Comparison of ENCODE assay signal across 19 cellular contexts in the genomic region with DNA sequence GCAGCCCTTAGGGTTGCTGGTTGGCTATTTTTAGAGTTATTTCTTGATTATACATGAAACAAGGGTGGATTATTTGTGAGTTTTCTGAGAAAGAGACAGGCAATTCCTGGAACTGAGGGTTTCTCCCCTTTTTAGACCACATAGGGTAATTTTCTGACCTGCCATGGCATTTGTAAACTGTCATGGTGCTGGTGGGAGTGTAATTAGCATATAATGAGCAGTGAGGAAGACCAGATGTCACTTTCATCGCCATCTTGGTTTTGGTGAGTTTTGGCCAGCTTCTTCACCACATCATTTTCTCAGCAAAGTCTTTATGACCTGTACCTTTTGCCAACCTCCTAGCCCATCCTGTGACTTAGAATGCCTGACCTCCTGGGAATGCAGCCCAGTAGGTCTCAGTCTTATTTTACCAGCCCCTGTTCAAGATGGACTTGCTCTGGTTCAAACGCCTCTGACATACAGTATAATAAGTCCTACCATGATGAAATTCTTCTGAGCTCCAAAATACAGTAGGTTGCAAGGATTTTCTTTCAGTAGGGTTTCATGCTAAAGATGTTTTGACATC.
DNase-seq lines count a peak whose midpoint lies in the region; ATAC-seq, FAIRE-seq and TF ChIP-seq lines count a peak whose summit lies in the region.
"Had no signal": no experiment of that assay in that cellular context is flagged by ENCODE, and none has a peak within 500 bp of the region (broad histone marks: within the 10 kb centered on the region; RNA-seq: fewer than 3 reads in every experiment).

No MANE protein-coding gene starts in this region.

- no peaks in the 10 kb centered on the region for H3K36me3 Mint-ChIP-seq in activated T-cell treated with anti-CD3 and anti-CD28 coated beads, Interleukin-2, amount 50 U/mL, for 24 hours (ENCODE audit: low read depth)
- peaks cover 3% of the 10 kb centered on the region for H3K36me3 Mint-ChIP-seq in activated T-helper 2 cell treated with anti-CD3 and anti-CD28 coated beads, Interferon-gamma antibody, Interleukin-2, Interleukin-4, amounts not matched to agents 10 μg/mL and 5 μg/mL and 100 μg/mL, durations not matched to agents 14 hours and 24 hours and 36 hours (ENCODE audit: low read depth)
- H3K36me3 Mint-ChIP-seq in stimulated activated naive B cell treated with anti-CD40 and anti-IgM and Interleukin-4, amounts not matched to agents 10 μg/mL and 1 μg/mL and 100 μg/mL, for 72 hours, result peaks cover 0 to 4% of the 10 kb centered on the region in 2 donors
- H3K36me3 Mint-ChIP-seq: IgD-negative memory B cell had no signal

- TF ChIP-seq POLR2A in GM12892 (IDR thresholded peaks at IDR 0.05; ENCODE audit: low read depth, low read length), result no peak

- ATAC-seq in stimulated activated naive B cell treated with anti-CD40 and anti-IgM and Interleukin-4, amounts not matched to agents 10 μg/mL and 1 μg/mL and 100 μg/mL, for 72 hours (replicated peaks), result peak; percentile 79
- ATAC-seq: Panc1 had no signal

- H3K4me1 Mint-ChIP-seq in activated T-cell treated with anti-CD3 and anti-CD28 coated beads, Interleukin-2, amount 50 U/mL, for 24 hours (ENCODE audit: low read depth), result peaks cover 27% of the 10 kb centered on the region
- H3K4me1 Mint-ChIP-seq in activated T-helper 2 cell treated with anti-CD3 and anti-CD28 coated beads, Interferon-gamma antibody, Interleukin-2, Interleukin-4, amounts not matched to agents 10 μg/mL and 5 μg/mL and 100 μg/mL, durations not matched to agents 14 hours and 24 hours and 36 hours (ENCODE audit: low read depth), result peaks cover 49% of the 10 kb centered on the region
- peaks cover 7 to 17% of the 10 kb centered on the region in 2 donors for H3K4me1 Mint-ChIP-seq in stimulated activated naive B cell treated with anti-CD40 and anti-IgM and Interleukin-4, amounts not matched to agents 10 μg/mL and 1 μg/mL and 100 μg/mL, for 72 hours
- H3K4me1 Mint-ChIP-seq: IgD-negative memory B cell had no signal

- peak overlapping the region; percentile 55 for H3K27ac Mint-ChIP-seq in activated T-cell treated with anti-CD3 and anti-CD28 coated beads, Interleukin-2, amount 50 U/mL, for 24 hours
- peak overlapping the region; percentile 89 for H3K27ac Mint-ChIP-seq in activated T-helper 2 cell treated with anti-CD3 and anti-CD28 coated beads, Interferon-gamma antibody, Interleukin-2, Interleukin-4, amounts not matched to agents 10 μg/mL and 5 μg/mL and 100 μg/mL, durations not matched to agents 14 hours and 24 hours and 36 hours
- peak overlapping the region; percentile 87 for H3K27ac Mint-ChIP-seq in stimulated activated naive B cell treated with anti-CD40 and anti-IgM and Interleukin-4, amounts not matched to agents 10 μg/mL and 1 μg/mL and 100 μg/mL, for 72 hours
- H3K27ac Mint-ChIP-seq: CD4-positive, alpha-beta T cell; IgD-negative memory B cell had no signal

- intact Hi-C loops in activated T-helper 2 cell treated with anti-CD3 and anti-CD28 coated beads, Interferon-gamma antibody, Interleukin-2, Interleukin-4, amounts not matched to agents 10 μg/mL and 5 μg/mL and 100 μg/mL, durations not matched to agents 14 hours and 24 hours and 36 hours (cut with micrococcal nuclease), result loop anchor here (1.0 to 2.0 kb wide), 2 partner anchors 91 to 92 kb away; no protein-coding TSS in a partner anchor

- H3K9me3 Mint-ChIP-seq in activated T-cell treated with anti-CD3 and anti-CD28 coated beads, Interleukin-2, amount 50 U/mL, for 24 hours, result no peaks in the 10 kb centered on the region
- peaks cover 7% of the 10 kb centered on the region for H3K9me3 Mint-ChIP-seq in activated T-helper 2 cell treated with anti-CD3 and anti-CD28 coated beads, Interferon-gamma antibody, Interleukin-2, Interleukin-4, amounts not matched to agents 10 μg/mL and 5 μg/mL and 100 μg/mL, durations not matched to agents 14 hours and 24 hours and 36 hours
- peaks cover 0 to 3% of the 10 kb centered on the region in 2 donors for H3K9me3 Mint-ChIP-seq in stimulated activated naive B cell treated with anti-CD40 and anti-IgM and Interleukin-4, amounts not matched to agents 10 μg/mL and 1 μg/mL and 100 μg/mL, for 72 hours
- H3K9me3 Mint-ChIP-seq: CD4-positive, alpha-beta T cell had no signal

- H3K27me3 Mint-ChIP-seq in activated T-cell treated with anti-CD3 and anti-CD28 coated beads, Interleukin-2, amount 50 U/mL, for 24 hours, result peaks cover 6% of the 10 kb centered on the region
- H3K27me3 Mint-ChIP-seq in activated T-helper 2 cell treated with anti-CD3 and anti-CD28 coated beads, Interferon-gamma antibody, Interleukin-2, Interleukin-4, amounts not matched to agents 10 μg/mL and 5 μg/mL and 100 μg/mL, durations not matched to agents 14 hours and 24 hours and 36 hours (ENCODE audit: low read depth), result no peaks in the 10 kb centered on the region
- peaks cover under 1 to 6% of the 10 kb centered on the region in 2 donors for H3K27me3 Mint-ChIP-seq in stimulated activated naive B cell treated with anti-CD40 and anti-IgM and Interleukin-4, amounts not matched to agents 10 μg/mL and 1 μg/mL and 100 μg/mL, for 72 hours
- H3K27me3 Mint-ChIP-seq: CD4-positive, alpha-beta T cell had no signal

- no peak overlapping the region for H3K4me3 Mint-ChIP-seq in activated T-cell treated with anti-CD3 and anti-CD28 coated beads, Interleukin-2, amount 50 U/mL, for 24 hours
- H3K4me3 Mint-ChIP-seq in activated T-helper 2 cell treated with anti-CD3 and anti-CD28 coated beads, Interferon-gamma antibody, Interleukin-2, Interleukin-4, amounts not matched to agents 10 μg/mL and 5 μg/mL and 100 μg/mL, durations not matched to agents 14 hours and 24 hours and 36 hours (ENCODE audit: low read depth), result no peak overlapping the region
- H3K4me3 Mint-ChIP-seq in stimulated activated naive B cell treated with anti-CD40 and anti-IgM and Interleukin-4, amounts not matched to agents 10 μg/mL and 1 μg/mL and 100 μg/mL, for 72 hours, result no peak overlapping the region
- H3K4me3 Mint-ChIP-seq: CD4-positive, alpha-beta T cell; IgD-negative memory B cell had no signal

- FAIRE-seq in GM12892 (lab: Jason Lieb, UNC), result peak; percentile 24
- FAIRE-seq: GM19239 had no signal

- DNase-seq in activated T-cell treated with anti-CD3 and anti-CD28 coated beads, Interleukin-2, amount 50 U/mL, for 24 hours, result no peak
- no peak for DNase-seq in activated T-cell treated with anti-CD3 and anti-CD28 coated beads, Interleukin-2, amount 50 U/mL, for 1 hour
- DNase-seq in GM12892 (ENCODE audit: insufficient read length) (no peak), DMS79 (lab: John Stamatoyannopoulos, UW) (no peak), NCI-H82 treated with DMSO at 0.1 percent for 48 hours (lab: John Stamatoyannopoulos, UW; ENCODE audit: unreplicated experiment) (no peak), RKO (ENCODE audit: low spot score) (no peak)
- no peak for DNase-seq in activated T-helper 2 cell treated with anti-CD3 and anti-CD28 coated beads, Interferon-gamma antibody, Interleukin-2, Interleukin-4, amounts not matched to agents 10 μg/mL and 5 μg/mL and 100 μg/mL, durations not matched to agents 14 hours and 24 hours and 36 hours (ENCODE audit: low spot score)
- DNase-seq in stimulated activated naive B cell treated with anti-CD40 and anti-IgM and Interleukin-4, amounts not matched to agents 10 μg/mL and 1 μg/mL and 100 μg/mL, for 72 hours, result peak; percentile 27
- DNase-seq: CD4-positive, alpha-beta T cell; COR-L47; NCI-H1105; NCI-H146; NCI-H2029 treated with DMSO at 0.1 percent for 48 hours; NCI-H226; NCI-H510A treated with DMSO at 0.1 percent for 48 hours; NCI-H774 had no signal
